36 cellular contexts compared by ENCODE assay signal in genomic region chr11:117515892-117516291, GRCh38.
"Had no signal": no experiment of that assay in that cellular context is flagged by ENCODE, and none has a peak within 500 bp of the region (broad histone marks: within the 10 kb centered on the region; RNA-seq: fewer than 3 reads in every experiment).

No MANE protein-coding gene starts in this region.

- H3K4me1 ChIP-seq: adrenal gland, ascending aorta, breast epithelium had no signal

- H3K36me3 ChIP-seq: adrenal gland, ascending aorta, brain microvascular endothelial cell, breast epithelium, cardiac muscle cell had no signal

- ATAC-seq: activated naive CD4-positive, alpha-beta T cell treated with anti-CD3 and anti-CD28 coated beads, Interleukin-2, amount 50 U/mL, for 72 hours; activated naive CD8-positive, alpha-beta T cell treated with anti-CD3 and anti-CD28 coated beads, Interleukin-2, amount 50 U/mL, for 24 hours; activated T-cell treated with anti-CD3 and anti-CD28 coated beads, Interleukin-2, amount 50 U/mL, for 4 hours; activated T-cell treated with anti-CD3 and anti-CD28 coated beads, Interleukin-2, amount 50 U/mL, for 72 hours; activated T-helper 17 cell treated with anti-CD3 and anti-CD28 coated beads, Interleukin-2, amount 50 U/mL, for 72 hours; body of pancreas had no signal

- H3K9me3 ChIP-seq: adrenal gland, ascending aorta, body of pancreas, breast epithelium had no signal

- H3K4me3 ChIP-seq: adrenal gland, ascending aorta, body of pancreas, breast epithelium, cardiac muscle cell had no signal

- H3K27me3 ChIP-seq: adrenal gland, ascending aorta, body of pancreas, breast epithelium, cardiac muscle cell had no signal

- H3K4me3 Mint-ChIP-seq: activated naive CD4-positive, alpha-beta T cell treated with anti-CD3 and anti-CD28 coated beads for 36 hours; activated naive CD4-positive, alpha-beta T cell treated with anti-CD3 and anti-CD28 coated beads, Interleukin-2, amount 10 ng/mL, durations not matched to agents 7 days and 5 days; activated naive CD4-positive, alpha-beta T cell treated with anti-CD3 and anti-CD28 coated beads, Interleukin-2, amount 50 U/mL, for 24 hours; activated naive CD8-positive, alpha-beta T cell; activated naive CD8-positive, alpha-beta T cell treated with anti-CD3 and anti-CD28 coated beads for 36 hours; activated naive CD8-positive, alpha-beta T cell treated with anti-CD3 and anti-CD28 coated beads, Interleukin-2, amount 10 ng/mL, durations not matched to agents 7 days and 5 days; activated naive CD8-positive, alpha-beta T cell treated with anti-CD3 and anti-CD28 coated beads, Interleukin-2, amount 50 U/mL, for 24 hours; activated T-cell treated with anti-CD3 and anti-CD28 coated beads, Interleukin-2, amount 50 U/mL, for 24 hours; activated T-cell treated with anti-CD3 and anti-CD28 coated beads, Interleukin-2, amount 50 U/mL, for 4 hours; activated T-cell treated with anti-CD3 and anti-CD28 coated beads, Interleukin-2, amount 50 U/mL, for 72 hours; activated T-helper 1 cell treated with anti-CD3 and anti-CD28 coated beads, Interleukin-12 subunit alpha, Interleukin-12 subunit beta, Interleukin-2, Interleukin-4 antibody, amounts not matched to agents 30 ng/mL and 10 ng/mL and 1 ng/mL, durations not matched to agents 14 hours and 24 hours and 36 hours; activated T-helper 17 cell treated with anti-CD3 and anti-CD28 coated beads, Interleukin-2, amount 50 U/mL, for 72 hours; brain; central memory CD8-positive, alpha-beta T cell had no signal

- H3K36me3 Mint-ChIP-seq: activated naive CD4-positive, alpha-beta T cell treated with anti-CD3 and anti-CD28 coated beads, Interleukin-2, amount 10 ng/mL, durations not matched to agents 7 days and 5 days; activated naive CD4-positive, alpha-beta T cell treated with anti-CD3 and anti-CD28 coated beads, Interleukin-2, amount 50 U/mL, for 24 hours; activated naive CD4-positive, alpha-beta T cell treated with anti-CD3 and anti-CD28 coated beads, Interleukin-2, amount 50 U/mL, for 72 hours; activated naive CD8-positive, alpha-beta T cell; activated naive CD8-positive, alpha-beta T cell treated with anti-CD3 and anti-CD28 coated beads for 36 hours; activated naive CD8-positive, alpha-beta T cell treated with anti-CD3 and anti-CD28 coated beads, Interleukin-2, amount 10 ng/mL, durations not matched to agents 7 days and 5 days had no signal

- H3K27me3 Mint-ChIP-seq: activated naive CD4-positive, alpha-beta T cell treated with anti-CD3 and anti-CD28 coated beads, Interleukin-2, amount 50 U/mL, for 24 hours; activated naive CD8-positive, alpha-beta T cell treated with anti-CD3 and anti-CD28 coated beads for 36 hours; activated naive CD8-positive, alpha-beta T cell treated with anti-CD3 and anti-CD28 coated beads, Interleukin-2, amount 10 ng/mL, durations not matched to agents 7 days and 5 days; activated naive CD8-positive, alpha-beta T cell treated with anti-CD3 and anti-CD28 coated beads, Interleukin-2, amount 50 U/mL, for 24 hours had no signal

- H3K4me1 Mint-ChIP-seq: activated naive CD4-positive, alpha-beta T cell treated with anti-CD3 and anti-CD28 coated beads, Interleukin-2, amount 10 ng/mL, durations not matched to agents 7 days and 5 days; activated naive CD4-positive, alpha-beta T cell treated with anti-CD3 and anti-CD28 coated beads, Interleukin-2, amount 50 U/mL, for 24 hours; activated naive CD8-positive, alpha-beta T cell treated with anti-CD3 and anti-CD28 coated beads for 36 hours; activated naive CD8-positive, alpha-beta T cell treated with anti-CD3 and anti-CD28 coated beads, Interleukin-2, amount 10 ng/mL, durations not matched to agents 7 days and 5 days; activated naive CD8-positive, alpha-beta T cell treated with anti-CD3 and anti-CD28 coated beads, Interleukin-2, amount 50 U/mL, for 24 hours; activated T-helper 17 cell treated with anti-CD3 and anti-CD28 coated beads, Interleukin-2, amount 50 U/mL, for 72 hours; central memory CD8-positive, alpha-beta T cell had no signal

- H3K27ac ChIP-seq: adrenal gland, ascending aorta, body of pancreas, brain microvascular endothelial cell, breast epithelium, cardiac muscle cell had no signal

- DNase-seq: activated effector memory CD4-positive, alpha-beta T cell treated with anti-CD3 and anti-CD28 coated beads, Interleukin-2, amount 50 U/mL, for 16 hours; activated effector memory CD4-positive, alpha-beta T cell treated with Interleukin-2 at 50 U/mL for 16 hours; activated gamma-delta T cell; activated gamma-delta T cell treated with Interleukin-2 at 50 U/mL for 16 hours; activated naive CD4-positive, alpha-beta T cell; activated naive CD4-positive, alpha-beta T cell treated with anti-CD3 and anti-CD28 coated beads for 36 hours; activated naive CD4-positive, alpha-beta T cell treated with anti-CD3 and anti-CD28 coated beads, Interleukin-2, amount 10 ng/mL, durations not matched to agents 7 days and 5 days; activated naive CD4-positive, alpha-beta T cell treated with Interleukin-2 at 50 U/mL for 16 hours; activated naive CD8-positive, alpha-beta T cell treated with anti-CD3 and anti-CD28 coated beads for 36 hours; activated naive CD8-positive, alpha-beta T cell treated with anti-CD3 and anti-CD28 coated beads, Interleukin-2, amount 10 ng/mL, durations not matched to agents 7 days and 5 days; activated naive CD8-positive, alpha-beta T cell treated with anti-CD3 and anti-CD28 coated beads, Interleukin-2, amount 50 U/mL, for 24 hours; activated T-cell treated with anti-CD3 and anti-CD28 coated beads, Interleukin-2, amount 50 U/mL, for 1 hour; activated T-cell treated with anti-CD3 and anti-CD28 coated beads, Interleukin-2, amount 50 U/mL, for 24 hours; activated T-cell treated with anti-CD3 and anti-CD28 coated beads, Interleukin-2, amount 50 U/mL, for 4 hours; activated T-cell treated with anti-CD3 and anti-CD28 coated beads, Interleukin-2, amount 50 U/mL, for 48 hours; activated T-cell treated with anti-CD3 and anti-CD28 coated beads, Interleukin-2, amount 50 U/mL, for 72 hours; adrenal gland; amniotic stem cell; amygdala; anterior cingulate cortex; aorta; body of pancreas; brain microvascular endothelial cell; central memory CD4-positive, alpha-beta T cell; cerebellar nuclear complex had no signal

- H3K27ac Mint-ChIP-seq: activated naive CD4-positive, alpha-beta T cell treated with anti-CD3 and anti-CD28 coated beads for 36 hours; activated naive CD4-positive, alpha-beta T cell treated with anti-CD3 and anti-CD28 coated beads, Interleukin-2, amount 10 ng/mL, durations not matched to agents 7 days and 5 days; activated naive CD4-positive, alpha-beta T cell treated with anti-CD3 and anti-CD28 coated beads, Interleukin-2, amount 50 U/mL, for 24 hours; activated naive CD4-positive, alpha-beta T cell treated with anti-CD3 and anti-CD28 coated beads, Interleukin-2, amount 50 U/mL, for 72 hours; activated naive CD8-positive, alpha-beta T cell; activated naive CD8-positive, alpha-beta T cell treated with anti-CD3 and anti-CD28 coated beads for 36 hours; activated naive CD8-positive, alpha-beta T cell treated with anti-CD3 and anti-CD28 coated beads, Interleukin-2, amount 10 ng/mL, durations not matched to agents 7 days and 5 days; activated naive CD8-positive, alpha-beta T cell treated with anti-CD3 and anti-CD28 coated beads, Interleukin-2, amount 50 U/mL, for 24 hours; activated T-cell treated with anti-CD3 and anti-CD28 coated beads, Interleukin-2, amount 50 U/mL, for 24 hours; activated T-cell treated with anti-CD3 and anti-CD28 coated beads, Interleukin-2, amount 50 U/mL, for 72 hours; activated T-helper 1 cell treated with anti-CD3 and anti-CD28 coated beads, Interleukin-12 subunit alpha, Interleukin-12 subunit beta, Interleukin-2, Interleukin-4 antibody, amounts not matched to agents 30 ng/mL and 10 ng/mL and 1 ng/mL, durations not matched to agents 14 hours and 24 hours and 36 hours; activated T-helper 17 cell treated with anti-CD3 and anti-CD28 coated beads, Interleukin-2, amount 50 U/mL, for 72 hours; activated T-helper 2 cell treated with anti-CD3 and anti-CD28 coated beads, Interferon-gamma antibody, Interleukin-2, Interleukin-4, amounts not matched to agents 10 μg/mL and 5 μg/mL and 100 μg/mL, durations not matched to agents 14 hours and 24 hours and 36 hours had no signal

- H3K9me3 Mint-ChIP-seq: activated naive CD4-positive, alpha-beta T cell treated with anti-CD3 and anti-CD28 coated beads for 36 hours; activated naive CD4-positive, alpha-beta T cell treated with anti-CD3 and anti-CD28 coated beads, Interleukin-2, amount 10 ng/mL, durations not matched to agents 7 days and 5 days; activated naive CD4-positive, alpha-beta T cell treated with anti-CD3 and anti-CD28 coated beads, Interleukin-2, amount 50 U/mL, for 24 hours; activated naive CD4-positive, alpha-beta T cell treated with anti-CD3 and anti-CD28 coated beads, Interleukin-2, amount 50 U/mL, for 72 hours; activated naive CD8-positive, alpha-beta T cell treated with anti-CD3 and anti-CD28 coated beads for 36 hours; activated naive CD8-positive, alpha-beta T cell treated with anti-CD3 and anti-CD28 coated beads, Interleukin-2, amount 10 ng/mL, durations not matched to agents 7 days and 5 days; activated naive CD8-positive, alpha-beta T cell treated with anti-CD3 and anti-CD28 coated beads, Interleukin-2, amount 50 U/mL, for 24 hours; activated T-cell treated with anti-CD3 and anti-CD28 coated beads, Interleukin-2, amount 50 U/mL, for 24 hours; activated T-cell treated with anti-CD3 and anti-CD28 coated beads, Interleukin-2, amount 50 U/mL, for 4 hours; activated T-cell treated with anti-CD3 and anti-CD28 coated beads, Interleukin-2, amount 50 U/mL, for 72 hours; activated T-helper 1 cell treated with anti-CD3 and anti-CD28 coated beads, Interleukin-12 subunit alpha, Interleukin-12 subunit beta, Interleukin-2, Interleukin-4 antibody, amounts not matched to agents 30 ng/mL and 10 ng/mL and 1 ng/mL, durations not matched to agents 14 hours and 24 hours and 36 hours; activated T-helper 17 cell treated with anti-CD3 and anti-CD28 coated beads, Interleukin-2, amount 50 U/mL, for 72 hours; activated T-helper 2 cell treated with anti-CD3 and anti-CD28 coated beads, Interferon-gamma antibody, Interleukin-2, Interleukin-4, amounts not matched to agents 10 μg/mL and 5 μg/mL and 100 μg/mL, durations not matched to agents 14 hours and 24 hours and 36 hours; central memory CD8-positive, alpha-beta T cell had no signal
